1 cellular context compared by ENCODE assay signal in the genomic region with DNA sequence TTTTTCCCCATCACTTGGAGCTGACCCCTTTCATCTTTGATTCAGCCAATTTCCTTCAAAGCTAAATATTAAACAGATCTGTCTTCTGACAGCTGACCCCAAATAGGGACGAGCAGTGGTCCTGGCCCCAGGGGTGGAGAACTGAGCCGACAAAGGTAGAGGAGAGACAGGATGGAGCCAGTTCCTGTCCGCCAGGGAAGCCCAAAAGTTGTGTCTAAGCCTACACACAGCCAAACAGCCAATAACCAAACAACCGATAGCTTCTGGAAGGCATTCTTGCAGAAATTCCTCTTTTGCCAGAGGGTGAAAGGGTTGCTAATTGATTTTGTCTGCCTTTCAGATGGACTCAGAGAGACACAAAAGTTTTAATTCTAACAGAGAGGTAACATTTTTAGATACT.
TF ChIP-seq lines count a peak whose summit lies in the region.

No MANE protein-coding gene starts in this region.

TF ChIP-seq in A549, 52 proteins besides CTCF, POLR2A, EP300 and RAD21 (continued from another document):
- TF ChIP-seq ELK1 (IDR thresholded peaks at IDR 0.05; ENCODE audit: low read depth, low read length) = no peak
- TF ChIP-seq HOXB13 (CRISPR knock-in tag; IDR thresholded peaks at IDR 0.05; ENCODE audit: low read depth) = no peak
